27 cellular contexts compared by ENCODE assay signal in the genomic region with DNA sequence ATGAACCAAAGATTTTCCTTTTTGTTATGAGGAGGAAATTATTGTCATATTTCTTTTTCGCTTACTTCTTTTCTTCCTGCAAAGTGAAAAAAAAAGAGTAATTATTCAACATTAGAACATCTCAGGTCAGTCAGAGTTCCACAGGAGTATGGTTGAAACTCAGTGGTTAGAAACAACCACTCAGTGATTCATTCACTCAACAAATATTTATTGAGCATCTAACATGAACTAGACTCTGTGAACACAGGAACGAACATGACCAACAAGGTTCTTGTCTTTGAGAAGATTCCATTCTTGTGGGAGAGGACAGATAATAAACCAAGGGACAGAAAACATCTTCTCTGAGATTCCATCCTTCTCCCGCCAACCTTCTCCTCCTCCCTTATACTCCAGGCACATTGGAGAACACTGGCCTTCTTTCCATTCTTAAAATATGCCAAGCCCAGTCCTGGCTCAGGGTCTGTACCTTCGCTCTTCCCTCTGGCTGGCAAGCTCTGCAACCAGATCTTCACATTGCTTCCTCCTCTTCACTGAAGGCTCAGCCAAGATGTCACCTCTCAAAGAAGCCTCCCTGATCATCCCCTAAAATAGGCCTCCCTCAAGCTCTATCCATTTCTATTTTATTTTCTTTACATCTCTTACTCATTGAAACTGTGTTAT. TPM values are rescaled to one million over a fixed set of nuclear protein-coding genes. Genes with fewer than 3 reads are reported as not detected.
DNase-seq lines count a peak whose midpoint lies in the region; ATAC-seq and TF ChIP-seq lines count a peak whose summit lies in the region.
"Had no signal": no experiment of that assay in that cellular context is flagged by ENCODE, and none has a peak within 500 bp of the region (broad histone marks: within the 10 kb centered on the region; RNA-seq: fewer than 3 reads in every experiment).

No MANE protein-coding gene starts in this region.

- H3K9ac ChIP-seq in rectal smooth muscle tissue (ENCODE audit: low read length) = no peak overlapping the region

- peaks cover 40% of the 10 kb centered on the region for H3K4me1 ChIP-seq in left ventricle myocardium inferior
- H3K4me1 ChIP-seq in esophagus muscularis mucosa = peaks cover 16 to 38% (median 34%) of the 10 kb centered on the region in 4 donors
- H3K4me1 ChIP-seq in rectal smooth muscle tissue (ENCODE audit: control insufficient read depth, insufficient read depth, low read length) = peaks cover 20% of the 10 kb centered on the region
- H3K4me1 ChIP-seq in body of pancreas = peaks cover 7% of the 10 kb centered on the region

- WGBS in esophagus muscularis mucosa = 88% methylated on average over 4 of the region's 4 CpGs
- WGBS in body of pancreas, 2 donors = 84 to 92% methylated on average over 4 of the region's 4 CpGs

- intact Hi-C loops in left ventricle myocardium inferior (cut with micrococcal nuclease) = no loop called here
- intact Hi-C loops in left cardiac atrium (cut with DNase I) = no loop called here
- intact Hi-C loops in esophagus muscularis mucosa (cut with DNase I) = no loop called here
- intact Hi-C loops in body of pancreas (cut with DNase I) = no loop called here

- no peaks in the 10 kb centered on the region for H3K36me3 ChIP-seq in left ventricle myocardium inferior
- no peaks in the 10 kb centered on the region for H3K36me3 ChIP-seq in esophagus muscularis mucosa
- H3K36me3 ChIP-seq in rectal smooth muscle tissue (ENCODE audit: control insufficient read depth, insufficient read depth, low read length) = no peaks in the 10 kb centered on the region
- no peaks in the 10 kb centered on the region for H3K36me3 ChIP-seq in body of pancreas (replicated peaks in 1 of 2; ENCODE audit: insufficient read depth in 1 of 2, low read depth in 2 of 2)
- H3K36me3 ChIP-seq: thyroid gland had no signal

- H3K9me3 ChIP-seq in left ventricle myocardium inferior (replicated peaks) (peaks cover 2% of the 10 kb centered on the region), esophagus muscularis mucosa (no peaks in the 10 kb centered on the region), body of pancreas (no peaks in the 10 kb centered on the region)
- H3K9me3 ChIP-seq: psoas muscle, thyroid gland had no signal

- DNase-seq in left ventricle myocardium inferior = no peak
- DNase-seq in left cardiac atrium = no peak
- DNase-seq in esophagus muscularis mucosa (ENCODE audit: extremely low spot score) = no peak
- no peak for DNase-seq in GM10266 (ENCODE audit: extremely low spot score)
- no peak for DNase-seq in body of pancreas
- no peak for DNase-seq in dedifferentiated amniotic fluid mesenchymal stem cell (ENCODE audit: extremely low spot score)
- DNase-seq: activated CD4-positive, alpha-beta T cell treated with anti-CD3 and anti-CD28 coated beads for 1 hour; activated CD8-positive, alpha-beta T cell treated with anti-CD3 and anti-CD28 coated beads, Interleukin-2, amount 10 ng/mL, durations not matched to agents 7 days and 5 days; activated gamma-delta T cell treated with Interleukin-2 at 50 U/mL for 16 hours; activated T-cell treated with anti-CD3 and anti-CD28 coated beads for 4 hours; CD8-positive, alpha-beta memory T cell; DMS153; hippocampal formation; immature natural killer cell; NCI-H1105 treated with DMSO at 0.1 percent for 48 hours; NCI-H2029; NCI-H2227 treated with DMSO at 0.1 percent for 48 hours; NCI-H69; psoas muscle; RPMI8226; stimulated activated CD4-positive, alpha-beta T cell treated with anti-CD3 and anti-CD28 coated beads, Interleukin-4, amount 100 ng/mL, for 24 hours; stimulated activated naive CD4-positive, alpha-beta T cell treated with Interleukin-2 at 50 U/mL for 16 hours; T-helper 17 cell; thyroid gland had no signal

- TF ChIP-seq CTCF in left ventricle myocardium inferior (IDR thresholded peaks at IDR 0.05; ENCODE audit: borderline replicate concordance) (no peak), esophagus muscularis mucosa (IDR thresholded peaks at IDR 0.05) (no peak), GM10266 (IDR thresholded peaks at IDR 0.05; ENCODE audit: control insufficient read depth, insufficient read depth, low read depth, missing control alignments) (no peak), body of pancreas (IDR thresholded peaks at IDR 0.05) (no peak)

- ATAC-seq in left cardiac atrium (no peak), HG03378 (IDR thresholded peaks at IDR 0.05; ENCODE audit: unreplicated experiment) (no peak), body of pancreas (no peak)
- ATAC-seq: activated CD8-positive, alpha-beta T cell treated with anti-CD3 and anti-CD28 coated beads, Interleukin-2, amount 10 ng/mL, durations not matched to agents 7 days and 5 days; T-helper 17 cell had no signal

- no peak for TF ChIP-seq EP300 in esophagus muscularis mucosa (IDR thresholded peaks at IDR 0.05)

- no peak overlapping the region for H3K4me3 ChIP-seq in left ventricle myocardium inferior
- H3K4me3 ChIP-seq in esophagus muscularis mucosa = no peak overlapping the region
- no peak overlapping the region for H3K4me3 ChIP-seq in rectal smooth muscle tissue (ENCODE audit: low read length)
- no peak overlapping the region for H3K4me3 ChIP-seq in body of pancreas
- H3K4me3 ChIP-seq: lung, psoas muscle, thyroid gland had no signal

- TF ChIP-seq POLR2A in esophagus muscularis mucosa (IDR thresholded peaks at IDR 0.05; ENCODE audit: low read depth) = no peak
- no peak for TF ChIP-seq POLR2A in body of pancreas (IDR thresholded peaks at IDR 0.05)

- H3K27me3 ChIP-seq in left ventricle myocardium inferior (ENCODE audit: low read depth) (no peaks in the 10 kb centered on the region), esophagus muscularis mucosa (no peaks in the 10 kb centered on the region), rectal smooth muscle tissue (ENCODE audit: control insufficient read depth, insufficient read depth, low read length) (no peaks in the 10 kb centered on the region), body of pancreas (no peaks in the 10 kb centered on the region)
- H3K27me3 ChIP-seq: thyroid gland had no signal

- H3K27ac ChIP-seq in left ventricle myocardium inferior (replicated peaks) (peak overlapping the region; percentile 88), esophagus muscularis mucosa (replicated peaks in 1 of 4) (peak overlapping the region; percentile 62 to 79 (median 78)), rectal smooth muscle tissue (ENCODE audit: low read depth, low read length) (peak overlapping the region; percentile 60), body of pancreas (no peak overlapping the region)
- H3K27ac ChIP-seq: psoas muscle had no signal

RNA-seq across cellular contexts. Expression of a gene that starts 6.8 kb away (rescaled TPM):
- 24.6 TPM for total RNA-seq in left ventricle myocardium inferior
- total RNA-seq in left cardiac atrium = 10 to 100 TPM; 20.8 to 32.7 TPM
- total RNA-seq in esophagus muscularis mucosa = 10 to 100 TPM; 37.9 to 76.5 (median 49.4) TPM
- 10 to 100 TPM; 34.9 to 35.8 TPM for total RNA-seq in body of pancreas

Comparison
In these comparisons a context has a peak if more than half of its experiments do, and no peak if none do; other contexts are left out.
1. H3K27ac ChIP-seq: peak in left ventricle myocardium inferior (single experiment), esophagus muscularis mucosa (4 of 4) and rectal smooth muscle tissue (single experiment); none in body of pancreas (0 of 4).